ENCODE assay signal across 8 cellular contexts in genomic region chr4:122732329-122733026, GRCh38. TPM values are rescaled to one million over a fixed set of nuclear protein-coding genes. Genes with fewer than 3 reads are reported as not detected.
DNase-seq lines count a peak whose midpoint lies in the region; ATAC-seq and TF ChIP-seq lines count a peak whose summit lies in the region.

Gene BBS12 (plus strand): TSS chr4:122732704. CDS start chr4:122741893, 9,189 bp downstream.

- CTCF ChIA-PET in CD4-positive, alpha-beta memory T cell (lab: Charles Lee; ENCODE audit: partially characterized antibody) = interaction anchor here (0.7 to 5.2 kb wide), 19 partner anchors 8 to 267 kb away, joined by 3 to 37 read pairs (median 4); partner anchors contain the start of gene NUDT6
- CTCF ChIA-PET in activated CD4-positive, alpha-beta memory T cell treated with anti-CD3 and anti-CD28 coated beads for 36 hours (lab: Charles Lee) = interaction anchor here (0.6 to 3.9 kb wide), 18 partner anchors 9 to 1656 kb away, joined by 3 to 31 read pairs (median 5); partner anchors contain the start of gene NUDT6

- H3K4me3 Mint-ChIP-seq in CD4-positive, alpha-beta memory T cell = peak within 1 kb of the TSS; percentile 97 to 99 (median 98)
- peak within 1 kb of the TSS; percentile 87 for H3K4me3 Mint-ChIP-seq in activated CD4-positive, alpha-beta memory T cell treated with anti-CD3 and anti-CD28 coated beads for 36 hours

- TF ChIP-seq CTCF in dorsolateral prefrontal cortex (IDR thresholded peaks at IDR 0.05 in 54 of 56, conservative IDR thresholded peaks at IDR 0.05 in 2 of 56; ENCODE audit: low read depth in 1 of 56, partially characterized antibody in 56 of 56) (peak in 49 of 56 donors; percentile 8 to 75 (median 43)), liver (IDR thresholded peaks at IDR 0.05; ENCODE audit: low read depth, low read length, missing input control) (peak; percentile 20)

- peaks cover 5 to 11% of the 10 kb centered on the region in 2 donors for H3K36me3 Mint-ChIP-seq in CD4-positive, alpha-beta memory T cell
- H3K36me3 Mint-ChIP-seq in activated CD4-positive, alpha-beta memory T cell treated with anti-CD3 and anti-CD28 coated beads for 36 hours = peaks cover 3% of the 10 kb centered on the region

- peaks cover 0 to 2% (median 0%) of the 10 kb centered on the region in 8 donors for H3K9me3 Mint-ChIP-seq in CD4-positive, alpha-beta memory T cell
- H3K9me3 Mint-ChIP-seq in activated CD4-positive, alpha-beta memory T cell treated with anti-CD3 and anti-CD28 coated beads for 36 hours = no peaks in the 10 kb centered on the region

- H3K27me3 ChIP-seq in CD4-positive, alpha-beta memory T cell (ENCODE audit: insufficient read depth, low read length) = no peaks in the 10 kb centered on the region
- no peaks in the 10 kb centered on the region for H3K27me3 ChIP-seq in dorsolateral prefrontal cortex
- no peaks in the 10 kb centered on the region for H3K27me3 ChIP-seq in liver (ENCODE audit: control insufficient read depth in 4 of 4, insufficient read depth in 4 of 4, low read length in 3 of 4)

- H3K27ac Mint-ChIP-seq in CD4-positive, alpha-beta memory T cell = peak within 1 kb of the TSS; percentile 95 to 100 (median 99)
- peak within 1 kb of the TSS; percentile 87 for H3K27ac Mint-ChIP-seq in activated CD4-positive, alpha-beta memory T cell treated with anti-CD3 and anti-CD28 coated beads for 36 hours

- H3K4me1 ChIP-seq in CD4-positive, alpha-beta memory T cell (ENCODE audit: insufficient read depth, low read length) = peaks cover 19% of the 10 kb centered on the region
- peaks cover 2 to 15% (median 4%) of the 10 kb centered on the region in 4 donors for H3K4me1 ChIP-seq in liver (ENCODE audit: control insufficient read depth in 4 of 4, insufficient read depth in 4 of 4, low read length in 3 of 4)

- peak within 1 kb of the TSS; percentile 57 to 77 for H3K9ac ChIP-seq in liver (ENCODE audit: low read depth in 1 of 2, low read length in 2 of 2)

- H3K27me3 Mint-ChIP-seq in CD4-positive, alpha-beta memory T cell = no peaks in the 10 kb centered on the region
- no peaks in the 10 kb centered on the region for H3K27me3 Mint-ChIP-seq in activated CD4-positive, alpha-beta memory T cell treated with anti-CD3 and anti-CD28 coated beads for 36 hours

- ATAC-seq in GM19455 (IDR thresholded peaks at IDR 0.05; ENCODE audit: unreplicated experiment) = peak; percentile 100

- peak; percentile 46 to 53 for TF ChIP-seq RAD21 in liver (IDR thresholded peaks at IDR 0.05)

- no peaks in the 10 kb centered on the region for H3K9me3 ChIP-seq in CD4-positive, alpha-beta memory T cell (ENCODE audit: control insufficient read depth in 1 of 2, low read length in 2 of 2)
- H3K9me3 ChIP-seq in liver (ENCODE audit: control insufficient read depth in 4 of 4, low read length in 3 of 4) = no peaks in the 10 kb centered on the region

- POLR2A ChIA-PET in CD4-positive, alpha-beta memory T cell (lab: Charles Lee; ENCODE audit: partially characterized antibody) = interaction anchor here (0.6 to 2.6 kb wide), 11 partner anchors 16 to 1036 kb away, joined by 3 to 31 read pairs (median 4); partner anchors contain the start of genes ANXA5, EXOSC9, IL2 and NUDT6
- POLR2A ChIA-PET in activated CD4-positive, alpha-beta memory T cell treated with anti-CD3 and anti-CD28 coated beads for 36 hours (lab: Charles Lee) = interaction anchor here (0.9 to 1.4 kb wide), 5 partner anchors 21 to 187 kb away, joined by 3 to 5 read pairs (median 3); no protein-coding TSS in a partner anchor

- peak within 1 kb of the TSS; percentile 75 for H3K27ac ChIP-seq in CD4-positive, alpha-beta memory T cell (ENCODE audit: low read depth, low read length)
- peak within 1 kb of the TSS in 57 of 59 donors; percentile 7 to 85 (median 69) for H3K27ac ChIP-seq in dorsolateral prefrontal cortex
- H3K27ac ChIP-seq in liver (ENCODE audit: low read depth in 1 of 2, low read length in 2 of 2) = peak within 1 kb of the TSS; percentile 47 to 67

- H3K4me1 Mint-ChIP-seq in CD4-positive, alpha-beta memory T cell = peaks cover 11 to 22% (median 17%) of the 10 kb centered on the region in 4 donors
- H3K4me1 Mint-ChIP-seq in activated CD4-positive, alpha-beta memory T cell treated with anti-CD3 and anti-CD28 coated beads for 36 hours (ENCODE audit: low read depth) = peaks cover 27% of the 10 kb centered on the region

- intact Hi-C loops in CD4-positive, alpha-beta memory T cell (cut with micrococcal nuclease) = loop anchor here (1.0 to 5.0 kb wide), 4 partner anchors 190 to 931 kb away; partner anchors contain the start of genes BLTP1, CCNA2, EXOSC9 and NUDT6
- intact Hi-C loops in activated CD4-positive, alpha-beta memory T cell treated with anti-CD3 and anti-CD28 coated beads for 36 hours (cut with micrococcal nuclease) = loop anchor here (1.0 to 10.0 kb wide), 6 partner anchors 15 to 862 kb away; partner anchors contain the start of genes BBS7, BLTP1 and SPRY1
- intact Hi-C loops in dorsolateral prefrontal cortex (cut with DNase I) = loop anchor here (2.0 to 5.0 kb wide), 2 partner anchors 190 kb away; partner anchors contain the start of gene NUDT6 (in 2 of the 2)

- WGBS in liver = under 1% methylated on average over 37 of the region's 37 CpGs

- peak within 1 kb of the TSS; percentile 96 to 98 for H3K4me3 ChIP-seq in CD4-positive, alpha-beta memory T cell (ENCODE audit: low read length in 2 of 2)
- H3K4me3 ChIP-seq in dorsolateral prefrontal cortex = peak within 1 kb of the TSS; percentile 53 to 92 (median 79)
- H3K4me3 ChIP-seq in liver (ENCODE audit: low read depth in 1 of 3, low read length in 3 of 3) = peak within 1 kb of the TSS; percentile 62 to 83 (median 70)

- peak; percentile 99 for DNase-seq in CD4-positive, alpha-beta memory T cell
- DNase-seq in HK-2 (ENCODE audit: unreplicated experiment) (peak; percentile 99), NCI-H82 (lab: John Stamatoyannopoulos, UW) (peak; percentile 99), dorsolateral prefrontal cortex (peak; percentile 93 to 99 (median 99))
- peak; percentile 100 for DNase-seq in activated CD4-positive, alpha-beta memory T cell treated with anti-CD3 and anti-CD28 coated beads for 36 hours
- DNase-seq in stimulated activated CD4-positive, alpha-beta T cell treated with anti-CD3 and anti-CD28 coated beads, Interleukin-4, amount 100 ng/mL, for 1 hour = peak; percentile 96

- no peaks in the 10 kb centered on the region for H3K36me3 ChIP-seq in CD4-positive, alpha-beta memory T cell (ENCODE audit: insufficient read depth, low read length)
- H3K36me3 ChIP-seq in liver (ENCODE audit: control insufficient read depth in 4 of 4, insufficient read depth in 3 of 4, low read depth in 1 of 4, low read length in 3 of 4) = no peaks in the 10 kb centered on the region

TF ChIP-seq in liver, 16 proteins besides CTCF, POLR2A, EP300 and RAD21 (continues in another document):
- no peak for TF ChIP-seq MAX (IDR thresholded peaks at IDR 0.05)
- TF ChIP-seq ATF3 (IDR thresholded peaks at IDR 0.05) = no peak
- no peak for TF ChIP-seq HNF4G (IDR thresholded peaks at IDR 0.05)
- TF ChIP-seq TAF1 (conservative IDR thresholded peaks at IDR 0.05) = no peak
- no peak for TF ChIP-seq FOXA2 (IDR thresholded peaks at IDR 0.05)
- TF ChIP-seq GABPA (IDR thresholded peaks at IDR 0.05 in 1 of 2, conservative IDR thresholded peaks at IDR 0.05 in 1 of 2) = peak; percentile 36 to 79
- peak; percentile 93 for TF ChIP-seq SP1 (IDR thresholded peaks at IDR 0.05)
- peak; percentile 64 for TF ChIP-seq NR2F2 (IDR thresholded peaks at IDR 0.05)
- TF ChIP-seq FOXA1 (IDR thresholded peaks at IDR 0.05) = no peak
- TF ChIP-seq ZBTB33 (IDR thresholded peaks at IDR 0.05) = no peak
- no peak for TF ChIP-seq EGR1 (IDR thresholded peaks at IDR 0.05; ENCODE audit: low read depth in 2 of 2)
- TF ChIP-seq RXRA (IDR thresholded peaks at IDR 0.05) = no peak
- TF ChIP-seq JUND (IDR thresholded peaks at IDR 0.05) = no peak
- TF ChIP-seq YY1 (IDR thresholded peaks at IDR 0.05) = peak; percentile 32
- no peak for TF ChIP-seq HNF4A (conservative IDR thresholded peaks at IDR 0.05)

RNA-seq across cellular contexts. Expression of gene BBS12, which starts in this region (rescaled TPM):
- total RNA-seq in CD4-positive, alpha-beta memory T cell = 1 to 10 TPM; 3.7 to 4.1 TPM
- 1 to 10 TPM; 1.7 to 2.0 TPM for polyA plus RNA-seq in CD4-positive, alpha-beta memory T cell
- total RNA-seq in activated CD4-positive, alpha-beta memory T cell treated with anti-CD3 and anti-CD28 coated beads for 36 hours = 1 to 10 TPM; 3.7 to 4.3 TPM
- 10 to 100 TPM in 2 of 120 experiments, 1 to 10 TPM in 118; 2.7 to 12.5 (median 6.3) TPM for total RNA-seq in dorsolateral prefrontal cortex
- total RNA-seq in liver = 1 to 10 TPM; 1.0 to 2.1 TPM
- under 1 TPM; 0.53 to 0.59 TPM for polyA plus RNA-seq in liver

Comparison
In these comparisons a context has a peak if more than half of its experiments do, and no peak if none do; other contexts are left out.
1. Peak in every context shown above with its lines: DNase-seq, ATAC-seq, H3K4me3 ChIP-seq and H3K27ac ChIP-seq.